Comparison of ENCODE assay signal across 32 cellular contexts in the genomic region with DNA sequence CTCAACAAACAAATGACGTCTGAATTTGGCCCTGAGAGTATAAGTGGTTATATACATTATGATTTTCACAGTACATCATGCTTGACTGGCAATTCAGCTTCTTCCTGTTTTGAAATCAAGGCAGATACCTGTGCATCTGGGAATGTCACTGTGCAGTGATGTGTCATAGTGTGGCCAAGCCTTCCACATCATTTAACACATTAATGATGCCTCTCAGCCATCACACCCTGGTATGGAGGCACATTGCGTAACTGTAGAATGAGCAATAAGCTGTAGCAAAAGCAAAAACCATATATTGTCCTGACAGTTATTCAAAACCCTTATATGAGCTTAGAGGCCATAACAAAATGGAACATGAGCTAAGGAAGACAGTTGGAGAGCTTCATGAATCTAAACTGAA.
DNase-seq lines count a peak whose midpoint lies in the region; ATAC-seq, FAIRE-seq and TF ChIP-seq lines count a peak whose summit lies in the region.
"Had no signal": no experiment of that assay in that cellular context is flagged by ENCODE, and none has a peak within 500 bp of the region (broad histone marks: within the 10 kb centered on the region; RNA-seq: fewer than 3 reads in every experiment).

No MANE protein-coding gene starts in this region.

- no peak overlapping the region for H2BK15ac ChIP-seq in H1 (ENCODE audit: low read length)

- no peak overlapping the region for H2BK20ac ChIP-seq in H1 (ENCODE audit: low read length)

- H4K5ac ChIP-seq in H1 (ENCODE audit: insufficient read length, low read depth, low read length): no peak overlapping the region

- no peaks in the 10 kb centered on the region for H3K36me3 ChIP-seq in H1 (ENCODE audit: control insufficient read depth in 2 of 4, insufficient read depth in 4 of 4, low read length in 3 of 4)
- no peaks in the 10 kb centered on the region for H3K36me3 ChIP-seq in trophoblast cell (ENCODE audit: control insufficient read depth in 1 of 2, insufficient read depth in 2 of 2, low read length in 2 of 2)
- H3K36me3 ChIP-seq: adrenal gland, ovary had no signal

- no peak overlapping the region for H4K91ac ChIP-seq in H1 (replicated peaks; ENCODE audit: insufficient read length, low read length)
- no peak overlapping the region for H4K91ac ChIP-seq in trophoblast cell (ENCODE audit: low read depth, low read length)

- WGBS in H1 (ENCODE audit: extremely low coverage in 1 of 2, insufficient coverage in 1 of 2, insufficient read length in 1 of 2, insufficient replicate concordance in 2 of 2, low coverage in 1 of 2, low lambda C conversion rate in 2 of 2, missing lambda C conversion rate in 1 of 2), 2 experiments: 91% methylated on average over 2 of the region's 2 CpGs; no CpG with 5 or more reads in 1 of the 2 experiments
- WGBS in trophoblast cell (ENCODE audit: extremely low coverage, insufficient coverage, insufficient read length): no CpG with 5 or more reads among the region's 2 CpGs

- no peak for ATAC-seq in stimulated activated naive B cell treated with anti-CD40 and anti-IgM and Interleukin-4, amounts not matched to agents 10 μg/mL and 1 μg/mL and 100 μg/mL, for 72 hours (replicated peaks)
- ATAC-seq in GM19023 (IDR thresholded peaks at IDR 0.05; ENCODE audit: unreplicated experiment): no peak
- ATAC-seq: left lobe of liver; stimulated activated naive CD8-positive, alpha-beta T cell treated with anti-CD3 and anti-CD28 coated beads, Interleukin-15, Interleukin-2, amounts not matched to agents 100 U/mL and 50 U/mL, for 24 hours had no signal

- H4K12ac ChIP-seq in trophoblast cell (ENCODE audit: low read depth, low read length): no peak overlapping the region

- H3K27ac ChIP-seq in H1 (ENCODE audit: low read depth, low read length) (no peak overlapping the region), trophoblast cell (ENCODE audit: low read depth, low read length) (no peak overlapping the region), substantia nigra (ENCODE audit: low read depth, low read length, poor library complexity, severe bottlenecking) (no peak overlapping the region)
- H3K27ac ChIP-seq: adrenal gland, ovary, testis had no signal

- no peak overlapping the region for H3K4me3 Mint-ChIP-seq in stimulated activated naive B cell treated with anti-CD40 and anti-IgM and Interleukin-4, amounts not matched to agents 10 μg/mL and 1 μg/mL and 100 μg/mL, for 72 hours
- H3K4me3 Mint-ChIP-seq: activated CD4-positive, alpha-beta memory T cell treated with anti-CD3 and anti-CD28 coated beads, Interleukin-2, amount 10 ng/mL, durations not matched to agents 7 days and 5 days; activated naive CD4-positive, alpha-beta T cell treated with anti-CD3 and anti-CD28 coated beads for 36 hours; activated T-helper 1 cell treated with anti-CD3 and anti-CD28 coated beads, Interleukin-12 subunit alpha, Interleukin-12 subunit beta, Interleukin-2, Interleukin-4 antibody, amounts not matched to agents 30 ng/mL and 10 ng/mL and 1 ng/mL, durations not matched to agents 14 hours and 24 hours and 36 hours; B cell; brain; CD4-positive, alpha-beta memory T cell; H9; neural crest cell had no signal

- H2AK5ac ChIP-seq in H1 (ENCODE audit: low read depth, low read length) (no peak overlapping the region), trophoblast cell (ENCODE audit: low read length) (no peak overlapping the region)

- CTCF ChIA-PET in H1 (lab: Charles Lee; ENCODE audit: partially characterized antibody): interaction anchor here (0.6 kb wide), 1 partner anchor 100 kb away, joined by 3 read pairs; no protein-coding TSS in a partner anchor

- no peak overlapping the region for H4K8ac ChIP-seq in H1 (ENCODE audit: extremely low read depth, insufficient read depth, low read length)
- no peak overlapping the region for H4K8ac ChIP-seq in trophoblast cell (ENCODE audit: low read depth, low read length)

- no peak overlapping the region for H3K27ac Mint-ChIP-seq in stimulated activated naive B cell treated with anti-CD40 and anti-IgM and Interleukin-4, amounts not matched to agents 10 μg/mL and 1 μg/mL and 100 μg/mL, for 72 hours
- H3K27ac Mint-ChIP-seq: activated CD4-positive, alpha-beta memory T cell treated with anti-CD3 and anti-CD28 coated beads, Interleukin-2, amount 10 ng/mL, durations not matched to agents 7 days and 5 days; activated naive CD4-positive, alpha-beta T cell treated with anti-CD3 and anti-CD28 coated beads for 36 hours; activated T-helper 1 cell treated with anti-CD3 and anti-CD28 coated beads, Interleukin-12 subunit alpha, Interleukin-12 subunit beta, Interleukin-2, Interleukin-4 antibody, amounts not matched to agents 30 ng/mL and 10 ng/mL and 1 ng/mL, durations not matched to agents 14 hours and 24 hours and 36 hours; B cell; CD4-positive, alpha-beta memory T cell; H9 had no signal

- TF ChIP-seq POLR2A in H1 (IDR thresholded peaks at IDR 0.05; ENCODE audit: control extremely low read depth in 1 of 2, low read depth in 2 of 2, low read length in 2 of 2): no peak

- no peaks in the 10 kb centered on the region for H3K27me3 Mint-ChIP-seq in stimulated activated naive B cell treated with anti-CD40 and anti-IgM and Interleukin-4, amounts not matched to agents 10 μg/mL and 1 μg/mL and 100 μg/mL, for 72 hours
- H3K27me3 Mint-ChIP-seq: activated CD4-positive, alpha-beta memory T cell treated with anti-CD3 and anti-CD28 coated beads, Interleukin-2, amount 10 ng/mL, durations not matched to agents 7 days and 5 days; B cell; brain; CD4-positive, alpha-beta memory T cell had no signal

- no peak for TF ChIP-seq CTCF in H1 (IDR thresholded peaks at IDR 0.05; ENCODE audit: control extremely low read depth in 1 of 3, insufficient read depth in 1 of 3, low read depth in 1 of 3, low read length in 3 of 3)

- H3K79me1 ChIP-seq in H1 (ENCODE audit: low read depth, low read length) (no peaks in the 10 kb centered on the region), trophoblast cell (ENCODE audit: low read length) (no peaks in the 10 kb centered on the region)

- H3K9me3 Mint-ChIP-seq in stimulated activated naive B cell treated with anti-CD40 and anti-IgM and Interleukin-4, amounts not matched to agents 10 μg/mL and 1 μg/mL and 100 μg/mL, for 72 hours: peaks cover 0 to 1% of the 10 kb centered on the region in 2 donors

- H2BK12ac ChIP-seq in H1 (ENCODE audit: low read depth, low read length) (no peak overlapping the region), trophoblast cell (ENCODE audit: low read length) (no peak overlapping the region)

- H2BK120ac ChIP-seq in H1 (replicated peaks; ENCODE audit: low read depth, low read length) (no peak overlapping the region), trophoblast cell (ENCODE audit: insufficient read depth, low read length, poor library complexity) (no peak overlapping the region)

- H3K56ac ChIP-seq in H1 (replicated peaks; ENCODE audit: insufficient read length, low read depth, low read length): no peak overlapping the region

- H2AFZ ChIP-seq in H1 (ENCODE audit: low read length) (no peak overlapping the region), trophoblast cell (ENCODE audit: insufficient read depth, low read length, poor library complexity) (no peak overlapping the region)

- H3K14ac ChIP-seq in H1 (ENCODE audit: insufficient read length): no peak overlapping the region
- no peak overlapping the region for H3K14ac ChIP-seq in trophoblast cell (ENCODE audit: low read length)

- no peaks in the 10 kb centered on the region for H3K4me1 ChIP-seq in H1 (replicated peaks in 1 of 4; ENCODE audit: control insufficient read depth in 3 of 4, insufficient read depth in 4 of 4, low read length in 3 of 4)
- H3K4me1 ChIP-seq in trophoblast cell (ENCODE audit: control insufficient read depth in 1 of 2, insufficient read depth in 2 of 2, low read length in 2 of 2): no peaks in the 10 kb centered on the region
- H3K4me1 ChIP-seq: adrenal gland, testis had no signal

- no peaks in the 10 kb centered on the region for H3K9me3 ChIP-seq in H1 (ENCODE audit: insufficient read depth in 2 of 2, low read depth in 1 of 2, low read length in 1 of 2)
- no peaks in the 10 kb centered on the region for H3K9me3 ChIP-seq in trophoblast cell (ENCODE audit: insufficient read depth, low read depth, low read length)
- H3K9me3 ChIP-seq: adrenal gland, ovary, testis had no signal

- DNase-seq in HCEC 1CT (peak; percentile 47), NCI-H460 (ENCODE audit: extremely low read depth, low read depth) (peak; percentile 1), H1 (ENCODE audit: low read depth in 1 of 2, low spot score in 2 of 2) (no peak), trophoblast cell (peak; percentile 33 to 68), substantia nigra (lab: John Stamatoyannopoulos, UW) (no peak), hippocampal formation (lab: John Stamatoyannopoulos, UW) (no peak)
- no peak for DNase-seq in stimulated activated naive B cell treated with anti-CD40 and anti-IgM and Interleukin-4, amounts not matched to agents 10 μg/mL and 1 μg/mL and 100 μg/mL, for 72 hours
- DNase-seq: ACHN; activated CD4-positive, alpha-beta memory T cell treated with anti-CD3 and anti-CD28 coated beads, Interleukin-2, amount 10 ng/mL, durations not matched to agents 7 days and 5 days; activated CD4-positive, CD25-positive, alpha-beta regulatory T cell treated with anti-CD3 and anti-CD28 coated beads, Interleukin-2, amount 50 U/mL, for 72 hours; activated CD8-positive, alpha-beta memory T cell treated with anti-CD3 and anti-CD28 coated beads, Interleukin-2, amount 50 U/mL, for 4 hours; activated naive CD4-positive, alpha-beta T cell treated with anti-CD3 and anti-CD28 coated beads for 36 hours; adrenal gland; CD4-positive, alpha-beta memory T cell; H9; mesendoderm; NCI-H1092; NCI-H1694; NCI-H524 treated with DMSO at 0.1 percent for 48 hours; NK-92 treated with Interleukin-12 subunit alpha and Interleukin-12 subunit beta, amount 100 ng/mL, for 24 hours; ovary; SHP77; stimulated activated CD4-positive, alpha-beta T cell treated with anti-CD3 and anti-CD28 coated beads, Interleukin-1b, Interleukin-23, amount 100 ng/mL, for 48 hours; stimulated activated naive CD8-positive, alpha-beta T cell treated with anti-CD3 and anti-CD28 coated beads, Interleukin-15, Interleukin-2, amounts not matched to agents 100 U/mL and 50 U/mL, for 24 hours; testis had no signal

- FAIRE-seq in H1 (lab: Jason Lieb, UNC): no peak
- FAIRE-seq: GM18507 had no signal

- H3K9ac ChIP-seq in H1 (replicated peaks in 1 of 4; ENCODE audit: extremely low read depth in 1 of 4, low read depth in 3 of 4, low read length in 3 of 4) (no peak overlapping the region), trophoblast cell (ENCODE audit: low read length) (no peak overlapping the region)

- no peak overlapping the region for H3K18ac ChIP-seq in H1 (ENCODE audit: extremely low read depth, low read length)
- H3K18ac ChIP-seq in trophoblast cell (ENCODE audit: low read length): no peak overlapping the region

- H3K23ac ChIP-seq in H1 (ENCODE audit: insufficient read length) (no peak overlapping the region), trophoblast cell (ENCODE audit: low read length) (no peak overlapping the region)

- POLR2A ChIA-PET in H1 (lab: Charles Lee; ENCODE audit: partially characterized antibody): no interaction called here

- H3K4ac ChIP-seq in H1 (replicated peaks; ENCODE audit: insufficient read length, low read depth, low read length): no peak overlapping the region
- H3K4ac ChIP-seq in trophoblast cell (ENCODE audit: low read depth, low read length): no peak overlapping the region

- no peaks in the 10 kb centered on the region for H4K20me1 ChIP-seq in H1 (replicated peaks in 1 of 2; ENCODE audit: control insufficient read depth in 1 of 2, insufficient read depth in 2 of 2, low read length in 2 of 2)

- no peaks in the 10 kb centered on the region for H3K27me3 ChIP-seq in H1 (replicated peaks in 1 of 4; ENCODE audit: control insufficient read depth in 3 of 4, extremely low read depth in 1 of 4, insufficient read depth in 3 of 4, low read length in 3 of 4)
- H3K27me3 ChIP-seq in trophoblast cell (ENCODE audit: insufficient read depth, low read length): no peaks in the 10 kb centered on the region
- H3K27me3 ChIP-seq: adrenal gland, ovary, testis had no signal

- H2BK5ac ChIP-seq in H1 (ENCODE audit: low read depth, low read length): no peak overlapping the region
- H2BK5ac ChIP-seq in trophoblast cell (ENCODE audit: low read depth, low read length, poor library complexity): no peak overlapping the region

- H3K23me2 ChIP-seq in H1 (ENCODE audit: low read depth, low read length): no peaks in the 10 kb centered on the region

- TF ChIP-seq RAD21 in H1 (IDR thresholded peaks at IDR 0.05 in 1 of 2, conservative IDR thresholded peaks at IDR 0.05 in 1 of 2; ENCODE audit: low read depth in 2 of 2, low read length in 2 of 2): no peak

- H3K4me3 ChIP-seq in H1 (ENCODE audit: extremely low read depth in 1 of 4, insufficient read depth in 2 of 4, low read depth in 3 of 4, low read length in 4 of 4) (no peak overlapping the region), trophoblast cell (ENCODE audit: low read depth, low read length) (no peak overlapping the region)
- H3K4me3 ChIP-seq: adrenal gland, ovary, testis had no signal

- H3K4me1 Mint-ChIP-seq in stimulated activated naive B cell treated with anti-CD40 and anti-IgM and Interleukin-4, amounts not matched to agents 10 μg/mL and 1 μg/mL and 100 μg/mL, for 72 hours: no peaks in the 10 kb centered on the region
- H3K4me1 Mint-ChIP-seq: activated CD4-positive, alpha-beta memory T cell treated with anti-CD3 and anti-CD28 coated beads, Interleukin-2, amount 10 ng/mL, durations not matched to agents 7 days and 5 days; B cell; CD4-positive, alpha-beta memory T cell; H9; neural crest cell had no signal

- TF ChIP-seq EP300 in H1 (IDR thresholded peaks at IDR 0.05; ENCODE audit: borderline replicate concordance in 1 of 2, low read depth in 2 of 2, low read length in 2 of 2): no peak

- no peak overlapping the region for H3K4me2 ChIP-seq in H1 (ENCODE audit: insufficient read depth in 1 of 2, low read depth in 2 of 2, low read length in 2 of 2)
- H3K4me2 ChIP-seq in trophoblast cell (ENCODE audit: low read length): no peak overlapping the region

- H3K79me2 ChIP-seq in H1 (ENCODE audit: control insufficient read depth in 1 of 2, insufficient read depth in 2 of 2, low read length in 2 of 2) (no peaks in the 10 kb centered on the region), trophoblast cell (ENCODE audit: control insufficient read depth, insufficient read depth, low read length, poor library complexity) (no peaks in the 10 kb centered on the region)

- H3K36me3 Mint-ChIP-seq in stimulated activated naive B cell treated with anti-CD40 and anti-IgM and Interleukin-4, amounts not matched to agents 10 μg/mL and 1 μg/mL and 100 μg/mL, for 72 hours: no peaks in the 10 kb centered on the region
- H3K36me3 Mint-ChIP-seq: CD4-positive, alpha-beta memory T cell had no signal

Comparison
In these comparisons a context has a peak if more than half of its experiments do, and no peak if none do; other contexts are left out.
1. DNase-seq: peak in HCEC 1CT (single experiment), NCI-H460 (single experiment) and trophoblast cell (2 of 2); none in H1 (0 of 2), substantia nigra (0 of 49), stimulated activated naive B cell treated with anti-CD40 and anti-IgM and Interleukin-4, amounts not matched to agents 10 μg/mL and 1 μg/mL and 100 μg/mL, for 72 hours (single experiment) and hippocampal formation (0 of 2).